1 cellular context compared by ENCODE assay signal in genomic region chr15:29535952-29536351, GRCh38.
TF ChIP-seq lines count a peak whose summit lies in the region.

No MANE protein-coding gene starts in this region.

TF ChIP-seq in WTC11, 78 proteins besides CTCF, POLR2A, EP300 and RAD21:
- no peak for TF ChIP-seq IRF1 (CRISPR knock-in tag; IDR thresholded peaks at IDR 0.05)
- peak; percentile 50; the same call in 1 of the 2 replicates for TF ChIP-seq USF2 (CRISPR knock-in tag; IDR thresholded peaks at IDR 0.05)
- peak; percentile 68 for TF ChIP-seq NFYB (CRISPR knock-in tag; conservative IDR thresholded peaks at IDR 0.05; ENCODE audit: low read depth)
TF ChIP-seq in WTC11: peak in this region for 2.
